22 cellular contexts compared by ENCODE assay signal in genomic region chr10:124027306-124028050, GRCh38.
DNase-seq lines count a peak whose midpoint lies in the region; ATAC-seq, FAIRE-seq and TF ChIP-seq lines count a peak whose summit lies in the region.
"Had no signal": no experiment of that assay in that cellular context is flagged by ENCODE, and none has a peak within 500 bp of the region (broad histone marks: within the 10 kb centered on the region; RNA-seq: fewer than 3 reads in every experiment).

No MANE protein-coding gene starts in this region.

- intact Hi-C loops in left lung (cut with DNase I): no loop called here
- intact Hi-C loops in tibial artery (cut with DNase I; ENCODE audit: low total_unique reads): loop anchor here (10.0 kb wide), 2 partner anchors 237 to 357 kb away; no protein-coding TSS in a partner anchor

- TF ChIP-seq CTCF in chondrocyte (IDR thresholded peaks at IDR 0.05) (no peak), left lung (IDR thresholded peaks at IDR 0.05) (no peak), tibial artery (IDR thresholded peaks at IDR 0.05) (no peak)

- no peak overlapping the region for H2BK12ac ChIP-seq in neuronal stem cell (ENCODE audit: low read length)

- H4K8ac ChIP-seq in neuronal stem cell (ENCODE audit: low read depth, low read length) (no peak overlapping the region), mesendoderm (ENCODE audit: low read depth, low read length) (no peak overlapping the region)

- no peaks in the 10 kb centered on the region for H3K9me3 Mint-ChIP-seq in chondrocyte (ENCODE audit: low read depth)
- H3K9me3 Mint-ChIP-seq: CD8-positive, alpha-beta T cell had no signal

- H3K14ac ChIP-seq in neuronal stem cell (ENCODE audit: low read length): no peak overlapping the region

- no peaks in the 10 kb centered on the region for H3K9me3 ChIP-seq in left lung
- no peaks in the 10 kb centered on the region for H3K9me3 ChIP-seq in neuronal stem cell (replicated peaks in 1 of 2; ENCODE audit: control insufficient read depth in 2 of 2, insufficient read depth in 1 of 2, low read depth in 1 of 2, low read length in 2 of 2)
- H3K9me3 ChIP-seq in tibial artery: no peaks in the 10 kb centered on the region

- H3K36me3 ChIP-seq in left lung: peaks cover 0 to 57% of the 10 kb centered on the region in 2 donors
- H3K36me3 ChIP-seq in neuronal stem cell (replicated peaks in 1 of 2; ENCODE audit: control insufficient read depth in 2 of 2, insufficient read depth in 2 of 2, low read length in 2 of 2): peaks cover 0 to 8% of the 10 kb centered on the region in 2 donors
- H3K36me3 ChIP-seq in tibial artery: peaks cover 0 to 18% (median 6%) of the 10 kb centered on the region in 3 donors
- H3K36me3 ChIP-seq in mesendoderm (ENCODE audit: control insufficient read depth, insufficient read depth, low read length): no peaks in the 10 kb centered on the region

- no peak overlapping the region for H2BK120ac ChIP-seq in neuronal stem cell (ENCODE audit: low read depth, low read length)
- no peak overlapping the region for H2BK120ac ChIP-seq in mesendoderm (ENCODE audit: low read depth, low read length)

- H3K27ac ChIP-seq in left lung (no peak overlapping the region), neuronal stem cell (replicated peaks; ENCODE audit: low read length) (no peak overlapping the region), tibial artery (peak overlapping the region; percentile 8 to 61), mesendoderm (ENCODE audit: low read depth, low read length) (no peak overlapping the region)
- H3K27ac ChIP-seq: 22Rv1 had no signal

- no peak overlapping the region for H4K5ac ChIP-seq in mesendoderm (ENCODE audit: low read length)

- H3K4me3 ChIP-seq in left lung: no peak overlapping the region
- H3K4me3 ChIP-seq in neuronal stem cell (ENCODE audit: low read length in 2 of 2): no peak overlapping the region
- H3K4me3 ChIP-seq in tibial artery: no peak overlapping the region
- H3K4me3 ChIP-seq in mesendoderm (ENCODE audit: low read length): no peak overlapping the region

- peaks cover 16% of the 10 kb centered on the region for H3K36me3 Mint-ChIP-seq in chondrocyte (ENCODE audit: low read depth)
- H3K36me3 Mint-ChIP-seq: CD8-positive, alpha-beta T cell had no signal

- H3K23ac ChIP-seq in neuronal stem cell (ENCODE audit: low read depth, low read length, poor library complexity): no peak overlapping the region
- H3K23ac ChIP-seq in mesendoderm (ENCODE audit: low read length): no peak overlapping the region

- no peak overlapping the region for H3K9ac ChIP-seq in neuronal stem cell (ENCODE audit: low read depth, low read length, poor library complexity)
- H3K9ac ChIP-seq in mesendoderm (ENCODE audit: low read length): no peak overlapping the region

- H3K79me2 ChIP-seq in mesendoderm (ENCODE audit: control insufficient read depth, insufficient read depth, low read length): no peaks in the 10 kb centered on the region

- no CpG with 5 or more reads among the region's 13 CpGs for WGBS in neuronal stem cell (ENCODE audit: extremely low coverage in 2 of 2, insufficient read length in 2 of 2, insufficient replicate concordance in 1 of 2), 2 donors
- no CpG with 5 or more reads among the region's 13 CpGs for WGBS in mesendoderm (ENCODE audit: extremely low coverage, insufficient coverage, low lambda C conversion rate)

- ATAC-seq in left lung: peak; percentile 26
- ATAC-seq: CD8-positive, alpha-beta T cell; HCT116; HepG2 had no signal

- H2BK15ac ChIP-seq in neuronal stem cell (ENCODE audit: low read length) (peak overlapping the region; percentile 38), mesendoderm (replicated peaks; ENCODE audit: low read depth) (no peak overlapping the region)

- H3K18ac ChIP-seq in neuronal stem cell (ENCODE audit: low read length): peak overlapping the region; percentile 14
- H3K18ac ChIP-seq in mesendoderm (ENCODE audit: low read length): no peak overlapping the region

- H3K4me1 ChIP-seq in left lung: peaks cover 9 to 38% of the 10 kb centered on the region in 2 donors
- H3K4me1 ChIP-seq in neuronal stem cell (ENCODE audit: control insufficient read depth in 2 of 2, insufficient read depth in 1 of 2, low read depth in 1 of 2, low read length in 2 of 2): peaks cover 0 to 4% of the 10 kb centered on the region in 2 donors
- peaks cover 0 to 26% (median 21%) of the 10 kb centered on the region in 4 donors for H3K4me1 ChIP-seq in tibial artery
- peaks cover 5% of the 10 kb centered on the region for H3K4me1 ChIP-seq in mesendoderm (ENCODE audit: control insufficient read depth, low read depth, low read length)

- DNase-seq in chondrocyte (ENCODE audit: low spot score) (peak; percentile 49), left lung (no peak), neuronal stem cell (ENCODE audit: low spot score) (no peak), tibial artery (no peak), RCC 7860 (ENCODE audit: low spot score) (no peak), mesendoderm (no peak), NCI-H1048 (lab: John Stamatoyannopoulos, UW) (no peak)
- DNase-seq: CD8-positive, alpha-beta T cell; COR-L47; DMS153; DMS79 treated with DMSO at 0.1 percent for 48 hours; EL had no signal

- H3K79me1 ChIP-seq in neuronal stem cell (ENCODE audit: low read depth, low read length): no peaks in the 10 kb centered on the region
- no peaks in the 10 kb centered on the region for H3K79me1 ChIP-seq in mesendoderm (ENCODE audit: low read length)

- H4K91ac ChIP-seq in neuronal stem cell (ENCODE audit: low read depth, low read length, poor library complexity): peak overlapping the region; percentile 3

- no peak overlapping the region for H2AK5ac ChIP-seq in neuronal stem cell (ENCODE audit: low read depth, low read length)
- H2AK5ac ChIP-seq in mesendoderm (ENCODE audit: low read length): no peak overlapping the region

- H3K27me3 Mint-ChIP-seq in chondrocyte (ENCODE audit: low read depth): no peaks in the 10 kb centered on the region

- no peak overlapping the region for H3K27ac Mint-ChIP-seq in chondrocyte (ENCODE audit: unreplicated experiment)
- H3K27ac Mint-ChIP-seq: CD8-positive, alpha-beta T cell had no signal

- H3K4me1 Mint-ChIP-seq in chondrocyte (ENCODE audit: low read depth): peaks cover 4% of the 10 kb centered on the region

- H2AFZ ChIP-seq in neuronal stem cell (ENCODE audit: low read length): no peak overlapping the region

- H3K27me3 ChIP-seq in left lung (no peaks in the 10 kb centered on the region), neuronal stem cell (ENCODE audit: control insufficient read depth in 3 of 3, insufficient read depth in 3 of 3, low read depth in 1 of 3, low read length in 3 of 3) (no peaks in the 10 kb centered on the region), tibial artery (no peaks in the 10 kb centered on the region), mesendoderm (ENCODE audit: insufficient read depth, low read length, poor library complexity) (no peaks in the 10 kb centered on the region)

- no peak overlapping the region for H3K4ac ChIP-seq in neuronal stem cell (ENCODE audit: low read length)
- H3K4ac ChIP-seq in mesendoderm (ENCODE audit: low read depth, low read length): no peak overlapping the region

- FAIRE-seq in RCC 7860 (lab: Jason Lieb, UNC): no peak
- FAIRE-seq: D721Med, G401.6, GM12892, GM19239, H54, HepG2, HTR-8/SVneo had no signal

- no peak overlapping the region for H3K56ac ChIP-seq in mesendoderm (ENCODE audit: low read length)

- H3K4me3 Mint-ChIP-seq in chondrocyte (ENCODE audit: unreplicated experiment): no peak overlapping the region
- H3K4me3 Mint-ChIP-seq: CD14-positive monocyte; CD8-positive, alpha-beta T cell had no signal

- H3K4me2 ChIP-seq in neuronal stem cell (ENCODE audit: insufficient read depth, low read length, poor library complexity, severe bottlenecking) (no peak overlapping the region), mesendoderm (ENCODE audit: low read length) (no peak overlapping the region)

- H2BK5ac ChIP-seq in neuronal stem cell (ENCODE audit: low read length): no peak overlapping the region
- H2BK5ac ChIP-seq in mesendoderm (ENCODE audit: low read length): no peak overlapping the region

Comparison
In these comparisons a context has a peak if more than half of its experiments do, and no peak if none do; other contexts are left out.
1. H3K27ac ChIP-seq: peak in tibial artery (2 of 2); none in left lung (0 of 2), neuronal stem cell (single experiment) and mesendoderm (single experiment).